In the genomic region with DNA sequence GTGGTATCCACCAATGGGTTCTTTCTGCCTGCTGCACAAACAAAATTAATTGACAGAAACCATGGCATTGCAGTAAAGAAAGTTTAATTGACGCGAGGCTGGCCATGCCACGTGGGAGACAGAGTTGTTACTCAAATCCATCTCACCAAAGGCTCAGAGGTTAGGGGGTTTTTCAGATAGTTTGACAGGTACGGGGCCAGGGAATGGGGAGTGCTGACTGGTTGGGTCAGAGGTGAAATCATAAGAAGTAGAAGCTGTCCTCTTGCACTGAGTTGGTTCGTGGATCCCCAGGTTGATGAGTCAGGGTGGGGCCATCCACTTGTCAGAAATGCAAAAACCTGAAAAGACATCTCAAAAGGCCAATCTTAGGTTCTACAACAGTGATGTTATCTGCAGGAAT, we compare ENCODE assay signal across 1 cellular context.
TF ChIP-seq lines count a peak whose summit lies in the region.

No MANE protein-coding gene starts in this region.

TF ChIP-seq in IMR-90, 13 proteins besides CTCF, POLR2A, EP300 and RAD21 (continued from another document):
- TF ChIP-seq, protein P1, sequence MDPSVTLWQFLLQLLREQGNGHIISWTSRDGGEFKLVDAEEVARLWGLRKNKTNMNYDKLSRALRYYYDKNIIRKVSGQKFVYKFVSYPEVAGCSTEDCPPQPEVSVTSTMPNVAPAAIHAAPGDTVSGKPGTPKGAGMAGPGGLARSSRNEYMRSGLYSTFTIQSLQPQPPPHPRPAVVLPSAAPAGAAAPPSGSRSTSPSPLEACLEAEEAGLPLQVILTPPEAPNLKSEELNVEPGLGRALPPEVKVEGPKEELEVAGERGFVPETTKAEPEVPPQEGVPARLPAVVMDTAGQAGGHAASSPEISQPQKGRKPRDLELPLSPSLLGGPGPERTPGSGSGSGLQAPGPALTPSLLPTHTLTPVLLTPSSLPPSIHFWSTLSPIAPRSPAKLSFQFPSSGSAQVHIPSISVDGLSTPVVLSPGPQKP (IDR thresholded peaks at IDR 0.05; ENCODE audit: borderline replicate concordance, low read depth, low read length), result no peak
- TF ChIP-seq SMC3 (IDR thresholded peaks at IDR 0.05; ENCODE audit: low read depth, low read length), result no peak
- no peak for TF ChIP-seq MAFK (IDR thresholded peaks at IDR 0.05; ENCODE audit: low read depth, low read length)
- no peak for TF ChIP-seq FOS (IDR thresholded peaks at IDR 0.05; ENCODE audit: low read depth, low read length)
